8 cellular contexts compared by ENCODE assay signal in genomic region chr5:149580808-149581191, GRCh38. TPM values are rescaled to one million over a fixed set of nuclear protein-coding genes. Genes with fewer than 3 reads are reported as not detected.
DNase-seq lines count a peak whose midpoint lies in the region; ATAC-seq and TF ChIP-seq lines count a peak whose summit lies in the region.

No MANE protein-coding gene starts in this region.

- H3K27ac ChIP-seq in heart right ventricle, result peak overlapping the region; percentile 85 to 97 (median 93)

- peaks cover 19% of the 10 kb centered on the region for H3K4me1 Mint-ChIP-seq in activated CD8-positive, alpha-beta T cell treated with anti-CD3 and anti-CD28 coated beads, Interleukin-2, amount 10 ng/mL, durations not matched to agents 7 days and 5 days (ENCODE audit: low read depth)

- ATAC-seq in GM18511 (IDR thresholded peaks at IDR 0.05; ENCODE audit: unreplicated experiment) (peak; percentile 22), heart right ventricle (peak in 6 of 8 donors; percentile 11 to 51 (median 28)), sciatic nerve (peak; percentile 38), GM21381 (IDR thresholded peaks at IDR 0.05; ENCODE audit: unreplicated experiment) (no peak), HG02798 (IDR thresholded peaks at IDR 0.05; ENCODE audit: poor library complexity, unreplicated experiment) (no peak)
- peak; percentile 4 for ATAC-seq in activated CD8-positive, alpha-beta T cell treated with anti-CD3 and anti-CD28 coated beads, Interleukin-2, amount 10 ng/mL, durations not matched to agents 7 days and 5 days

- H3K4me1 ChIP-seq in heart right ventricle, result peaks cover 18 to 52% (median 40%) of the 10 kb centered on the region in 9 donors

- peaks cover 0 to 12% (median 0%) of the 10 kb centered on the region in 7 donors for H3K27me3 ChIP-seq in heart right ventricle

- H3K27ac Mint-ChIP-seq in activated CD8-positive, alpha-beta T cell treated with anti-CD3 and anti-CD28 coated beads, Interleukin-2, amount 10 ng/mL, durations not matched to agents 7 days and 5 days, result no peak overlapping the region

- POLR2A ChIA-PET in activated CD8-positive, alpha-beta T cell treated with anti-CD3 and anti-CD28 coated beads, Interleukin-2, amount 10 ng/mL, durations not matched to agents 7 days and 5 days (lab: Charles Lee), result interaction anchor here (2.4 kb wide), 1 partner anchor 31 kb away, joined by 7 read pairs; no protein-coding TSS in a partner anchor

- H3K9me3 ChIP-seq in heart right ventricle, result no peaks in the 10 kb centered on the region

- CTCF ChIA-PET in activated CD8-positive, alpha-beta T cell treated with anti-CD3 and anti-CD28 coated beads, Interleukin-2, amount 10 ng/mL, durations not matched to agents 7 days and 5 days (lab: Charles Lee), result interaction anchor here (1.0 kb wide), 1 partner anchor 29 kb away, joined by 3 read pairs; no protein-coding TSS in a partner anchor

- peak overlapping the region; percentile 14 to 83 (median 60) for H3K4me3 ChIP-seq in heart right ventricle

- H3K27me3 Mint-ChIP-seq in activated CD8-positive, alpha-beta T cell treated with anti-CD3 and anti-CD28 coated beads, Interleukin-2, amount 10 ng/mL, durations not matched to agents 7 days and 5 days (ENCODE audit: low read depth), result peaks cover 15% of the 10 kb centered on the region

- 17 to 23% methylated on average over 10 of the region's 10 CpGs for WGBS in heart right ventricle, 2 donors

- no peaks in the 10 kb centered on the region for H3K36me3 ChIP-seq in heart right ventricle

- no peak for TF ChIP-seq CTCF in heart right ventricle (IDR thresholded peaks at IDR 0.05)

- H3K4me3 Mint-ChIP-seq in activated CD8-positive, alpha-beta T cell treated with anti-CD3 and anti-CD28 coated beads, Interleukin-2, amount 10 ng/mL, durations not matched to agents 7 days and 5 days, result peak overlapping the region; percentile 63

- H3K36me3 Mint-ChIP-seq in activated CD8-positive, alpha-beta T cell treated with anti-CD3 and anti-CD28 coated beads, Interleukin-2, amount 10 ng/mL, durations not matched to agents 7 days and 5 days (ENCODE audit: low read depth), result peaks cover 2% of the 10 kb centered on the region

- H3K9me3 Mint-ChIP-seq in activated CD8-positive, alpha-beta T cell treated with anti-CD3 and anti-CD28 coated beads, Interleukin-2, amount 10 ng/mL, durations not matched to agents 7 days and 5 days (ENCODE audit: insufficient read depth), result no peaks in the 10 kb centered on the region

- intact Hi-C loops in heart right ventricle (cut with DNase I) (no loop called here), sciatic nerve (cut with DNase I) (no loop called here)

- DNase-seq in activated CD8-positive, alpha-beta T cell treated with anti-CD3 and anti-CD28 coated beads, Interleukin-2, amount 10 ng/mL, durations not matched to agents 7 days and 5 days, result no peak
- DNase-seq in heart right ventricle (peak in 1 of 2 donors; percentile 19), sciatic nerve (ENCODE audit: low spot score) (no peak), NCI-H774 (lab: John Stamatoyannopoulos, UW) (no peak), dermis blood vessel endothelial cell (no peak)

RNA-seq across cellular contexts. Expression of gene ARHGEF37, which starts 0.5 kb away (rescaled TPM):
- total RNA-seq in activated CD8-positive, alpha-beta T cell treated with anti-CD3 and anti-CD28 coated beads, Interleukin-2, amount 10 ng/mL, durations not matched to agents 7 days and 5 days, result 1 to 10 TPM; 1.0 to 1.4 TPM
- total RNA-seq in heart right ventricle (10 to 100 TPM; 13.1 to 31.8 (median 18.3) TPM), sciatic nerve (86.7 TPM), dermis blood vessel endothelial cell (13.6 and 16.0 TPM in 2 replicates)
- 10 to 100 TPM in 1 of 2 donors, 1 to 10 TPM in 1; 4.5 to 10.1 TPM for polyA plus RNA-seq in heart right ventricle

RNA-seq across cellular contexts. Expression of gene CSNK1A1, which starts 29.6 kb away (rescaled TPM):
- 100 to 1,000 TPM; 163 to 177 TPM for total RNA-seq in activated CD8-positive, alpha-beta T cell treated with anti-CD3 and anti-CD28 coated beads, Interleukin-2, amount 10 ng/mL, durations not matched to agents 7 days and 5 days
- total RNA-seq in heart right ventricle, result 100 to 1,000 TPM; 174 to 363 (median 224) TPM
- polyA plus RNA-seq in heart right ventricle, result 10 to 100 TPM; 47.9 to 76.0 TPM
- total RNA-seq in sciatic nerve, result 187 TPM
- total RNA-seq in dermis blood vessel endothelial cell, result 415 and 530 TPM in 2 replicates

Comparison
In these comparisons a context has a peak if more than half of its experiments do, and no peak if none do; other contexts are left out.
1. ATAC-seq: peak in GM18511 (single experiment), activated CD8-positive, alpha-beta T cell treated with anti-CD3 and anti-CD28 coated beads, Interleukin-2, amount 10 ng/mL, durations not matched to agents 7 days and 5 days (single experiment), heart right ventricle (6 of 8) and sciatic nerve (single experiment); none in GM21381 (single experiment) and HG02798 (single experiment).